ENCODE assay signal across 21 cellular contexts in genomic region chr9:98226968-98227367, GRCh38. TPM values are rescaled to one million over a fixed set of nuclear protein-coding genes. Genes with fewer than 3 reads are reported as not detected.
A peak's percentile ranks its signal among the peaks of the same experiment; 100 is the strongest.
DNase-seq lines count a peak whose midpoint lies in the region; ATAC-seq, FAIRE-seq and TF ChIP-seq lines count a peak whose summit lies in the region.
"Had no signal": no experiment of that assay in that cellular context is flagged by ENCODE, and none has a peak within 500 bp of the region (broad histone marks: within the 10 kb centered on the region; RNA-seq: fewer than 3 reads in every experiment).

No MANE protein-coding gene starts in this region.

- H3K18ac ChIP-seq in trophoblast cell (ENCODE audit: low read length) = no peak overlapping the region

- H3K4ac ChIP-seq in trophoblast cell (ENCODE audit: low read depth, low read length) = no peak overlapping the region

- H3K4me3 Mint-ChIP-seq in glutamatergic neuron (ENCODE audit: unreplicated experiment) = peak overlapping the region; percentile 63
- H3K4me3 Mint-ChIP-seq: activated naive CD8-positive, alpha-beta T cell treated with anti-CD3 and anti-CD28 coated beads, Interleukin-2, amount 10 ng/mL, durations not matched to agents 7 days and 5 days; CD8-positive, alpha-beta T cell; neural crest cell had no signal

- H3K36me3 ChIP-seq in trophoblast cell (ENCODE audit: control insufficient read depth in 1 of 2, insufficient read depth in 2 of 2, low read length in 2 of 2) (peaks cover 9 to 18% of the 10 kb centered on the region in 2 experiments), testis (ENCODE audit: low read depth, missing control alignments) (no peaks in the 10 kb centered on the region)
- H3K36me3 ChIP-seq: colonic mucosa had no signal

- H3K9me3 Mint-ChIP-seq in glutamatergic neuron (ENCODE audit: unreplicated experiment) = peaks cover 13% of the 10 kb centered on the region
- H3K9me3 Mint-ChIP-seq: activated naive CD8-positive, alpha-beta T cell treated with anti-CD3 and anti-CD28 coated beads, Interleukin-2, amount 10 ng/mL, durations not matched to agents 7 days and 5 days; CD8-positive, alpha-beta T cell; neural crest cell had no signal

- TF ChIP-seq POLR2A in testis (IDR thresholded peaks at IDR 0.05) = no peak

- H3K4me1 Mint-ChIP-seq in glutamatergic neuron (ENCODE audit: low read depth, unreplicated experiment) = peaks cover 37% of the 10 kb centered on the region

- H3K79me2 ChIP-seq in trophoblast cell (ENCODE audit: control insufficient read depth, insufficient read depth, low read length, poor library complexity) = no peaks in the 10 kb centered on the region

- H3K23ac ChIP-seq in trophoblast cell (ENCODE audit: low read length) = no peak overlapping the region

- peak overlapping the region; percentile 4 for H2BK120ac ChIP-seq in trophoblast cell (ENCODE audit: insufficient read depth, low read length, poor library complexity)

- no peaks in the 10 kb centered on the region for H3K9me3 ChIP-seq in trophoblast cell (ENCODE audit: insufficient read depth, low read depth, low read length)
- no peaks in the 10 kb centered on the region for H3K9me3 ChIP-seq in testis
- no peaks in the 10 kb centered on the region for H3K9me3 ChIP-seq in right cardiac atrium (ENCODE audit: control insufficient read depth, low read length)
- H3K9me3 ChIP-seq: body of pancreas, colonic mucosa, SK-N-SH had no signal

- FAIRE-seq in urothelium cell line (lab: Jason Lieb, UNC) = no peak

- no peak overlapping the region for H4K12ac ChIP-seq in trophoblast cell (ENCODE audit: low read depth, low read length)

- no CpG with 5 or more reads among the region's 4 CpGs for WGBS in trophoblast cell (ENCODE audit: extremely low coverage, insufficient coverage, insufficient read length)
- WGBS in testis, 2 donors = 90 to 94% methylated on average over 4 of the region's 4 CpGs
- 91% methylated on average over 4 of the region's 4 CpGs for WGBS in right cardiac atrium

- H3K27ac ChIP-seq in trophoblast cell (ENCODE audit: low read depth, low read length) (no peak overlapping the region), testis (no peak overlapping the region), right cardiac atrium (ENCODE audit: low read length) (no peak overlapping the region)
- H3K27ac ChIP-seq: body of pancreas, colonic mucosa had no signal

- H3K4me3 ChIP-seq in trophoblast cell (ENCODE audit: low read depth, low read length) = no peak overlapping the region
- no peak overlapping the region for H3K4me3 ChIP-seq in testis
- no peak overlapping the region for H3K4me3 ChIP-seq in right cardiac atrium (ENCODE audit: low read length)
- H3K4me3 ChIP-seq: body of pancreas, colonic mucosa had no signal

- ATAC-seq in HG03045 (IDR thresholded peaks at IDR 0.05; ENCODE audit: unreplicated experiment) (no peak), right cardiac atrium (no peak)
- ATAC-seq: body of pancreas; CD8-positive, alpha-beta T cell had no signal

- H2AFZ ChIP-seq in trophoblast cell (ENCODE audit: insufficient read depth, low read length, poor library complexity) = no peak overlapping the region

- H3K27me3 ChIP-seq in trophoblast cell (ENCODE audit: insufficient read depth, low read length) (no peaks in the 10 kb centered on the region), testis (no peaks in the 10 kb centered on the region), right cardiac atrium (ENCODE audit: control insufficient read depth, insufficient read depth) (no peaks in the 10 kb centered on the region)
- H3K27me3 ChIP-seq: body of pancreas, colonic mucosa had no signal

- peak; percentile 51 for DNase-seq in DMS 273 treated with DMSO at 0.1 percent for 48 hours (lab: John Stamatoyannopoulos, UW)
- DNase-seq in NCI-H82 (lab: John Stamatoyannopoulos, UW) = peak; percentile 75
- no peak for DNase-seq in glutamatergic neuron
- no peak for DNase-seq in trophoblast cell
- DNase-seq in testis = no peak
- no peak for DNase-seq in right cardiac atrium
- DNase-seq in urothelium cell line (ENCODE audit: low spot score) = no peak
- DNase-seq: activated CD4-positive, alpha-beta T cell treated with anti-CD3 and anti-CD28 coated beads for 1 hour; activated naive CD8-positive, alpha-beta T cell treated with anti-CD3 and anti-CD28 coated beads, Interleukin-2, amount 10 ng/mL, durations not matched to agents 7 days and 5 days; CD8-positive, alpha-beta T cell; colonic mucosa; DND-41; KG1; kidney glomerular epithelial cell; NCI-H2081; SK-N-SH; stimulated activated CD4-positive, alpha-beta T cell treated with anti-CD3 and anti-CD28 coated beads, Interleukin-15, amount 100 ng/mL, for 24 hours; T1000 had no signal

- no peak overlapping the region for H4K8ac ChIP-seq in trophoblast cell (ENCODE audit: low read depth, low read length)

- no peak overlapping the region for H2BK5ac ChIP-seq in trophoblast cell (ENCODE audit: low read depth, low read length, poor library complexity)

- no peak overlapping the region for H2BK12ac ChIP-seq in trophoblast cell (ENCODE audit: low read length)

- H3K9ac ChIP-seq in trophoblast cell (ENCODE audit: low read length) = no peak overlapping the region
- H3K9ac ChIP-seq: SK-N-SH had no signal

- H3K4me1 ChIP-seq in trophoblast cell (ENCODE audit: control insufficient read depth in 1 of 2, insufficient read depth in 2 of 2, low read length in 2 of 2) = peaks cover 19 to 22% of the 10 kb centered on the region in 2 experiments
- H3K4me1 ChIP-seq in testis = no peaks in the 10 kb centered on the region
- H3K4me1 ChIP-seq in right cardiac atrium (ENCODE audit: control insufficient read depth, insufficient read depth, low read length) = no peaks in the 10 kb centered on the region

- H4K91ac ChIP-seq in trophoblast cell (ENCODE audit: low read depth, low read length) = peak overlapping the region; percentile 4

- H3K79me1 ChIP-seq in trophoblast cell (ENCODE audit: low read length) = peaks cover 12% of the 10 kb centered on the region

- intact Hi-C loops in testis (cut with DNase I; ENCODE audit: low total_unique reads) (no loop called here), right cardiac atrium (cut with DNase I) (no loop called here)

- TF ChIP-seq CTCF in glutamatergic neuron (IDR thresholded peaks at IDR 0.05; ENCODE audit: partially characterized antibody, unreplicated experiment) (no peak), testis (IDR thresholded peaks at IDR 0.05) (no peak)

- no peak overlapping the region for H3K4me2 ChIP-seq in trophoblast cell (ENCODE audit: low read length)
- H3K4me2 ChIP-seq: SK-N-SH had no signal

- H3K27ac Mint-ChIP-seq in glutamatergic neuron (ENCODE audit: unreplicated experiment) = peak overlapping the region; percentile 92
- H3K27ac Mint-ChIP-seq: activated naive CD8-positive, alpha-beta T cell treated with anti-CD3 and anti-CD28 coated beads, Interleukin-2, amount 10 ng/mL, durations not matched to agents 7 days and 5 days; CD8-positive, alpha-beta T cell had no signal

- H2AK5ac ChIP-seq in trophoblast cell (ENCODE audit: low read length) = no peak overlapping the region

- H3K36me3 Mint-ChIP-seq in glutamatergic neuron (ENCODE audit: unreplicated experiment) = peaks cover 8% of the 10 kb centered on the region

- peaks cover 11% of the 10 kb centered on the region for H3K27me3 Mint-ChIP-seq in glutamatergic neuron (ENCODE audit: unreplicated experiment)
- H3K27me3 Mint-ChIP-seq: activated naive CD8-positive, alpha-beta T cell treated with anti-CD3 and anti-CD28 coated beads, Interleukin-2, amount 10 ng/mL, durations not matched to agents 7 days and 5 days had no signal

- no peak overlapping the region for H3K14ac ChIP-seq in trophoblast cell (ENCODE audit: low read length)

RNA-seq across cellular contexts. Expression of gene TBC1D2, which starts 28.5 kb away (rescaled TPM):
- total RNA-seq in glutamatergic neuron (ENCODE audit: unreplicated experiment) = 7.6 TPM
- 18.4 and 19.5 TPM in 2 replicates for polyA plus RNA-seq in trophoblast cell (2013)
- total RNA-seq in testis = 1 to 10 TPM; 8.5 to 9.2 TPM
- polyA plus RNA-seq in testis (ENCODE audit: insufficient read depth, low read depth, low replicate concordance) = 5.1 TPM
- 1 to 10 TPM; 2.5 to 3.5 (median 3.2) TPM for total RNA-seq in right cardiac atrium
- polyA plus RNA-seq in right cardiac atrium = 1.6 TPM

RNA-seq across cellular contexts. Expression of gene CORO2A, which starts 34.5 kb away (rescaled TPM):
- total RNA-seq in glutamatergic neuron (ENCODE audit: unreplicated experiment) = 23.9 TPM
- polyA plus RNA-seq in trophoblast cell (2013) = 34.0 and 35.3 TPM in 2 replicates
- 10 to 100 TPM; 46.3 to 50.5 TPM for total RNA-seq in testis
- 28.0 TPM for polyA plus RNA-seq in testis (ENCODE audit: insufficient read depth, low read depth, low replicate concordance)
- under 1 TPM; 0.11 to 0.43 (median 0.26) TPM for total RNA-seq in right cardiac atrium
- 0.09 TPM for polyA plus RNA-seq in right cardiac atrium

Comparison
In these comparisons a context has a peak if more than half of its experiments do, and no peak if none do; other contexts are left out.
1. DNase-seq: peak in DMS 273 treated with DMSO at 0.1 percent for 48 hours (single experiment) and NCI-H82 (single experiment); none in glutamatergic neuron (single experiment), trophoblast cell (0 of 2), testis (single experiment), right cardiac atrium (0 of 3) and urothelium cell line (single experiment).
2. RNA of gene CORO2A, which starts 34.5 kb away (total RNA-seq): 46.3 to 50.5 TPM in testis and 23.9 TPM in glutamatergic neuron (single experiment); 0.11 to 0.43 TPM in right cardiac atrium; every median in the first group is over 10 times any median in the second.